Comparison of ENCODE assay signal across 8 cellular contexts in genomic region chr1:42923367-42924248, GRCh38. TPM values are rescaled to one million over a fixed set of nuclear protein-coding genes. Genes with fewer than 3 reads are reported as not detected.
DNase-seq lines count a peak whose midpoint lies in the region; ATAC-seq, FAIRE-seq and TF ChIP-seq lines count a peak whose summit lies in the region.

No MANE protein-coding gene starts in this region.

- no peak for TF ChIP-seq CTCF in 22Rv1 (IDR thresholded peaks at IDR 0.05)
- no peak for TF ChIP-seq CTCF in HCT116 (IDR thresholded peaks at IDR 0.05 in 2 of 3, conservative IDR thresholded peaks at IDR 0.05 in 1 of 3; ENCODE audit: borderline replicate concordance in 1 of 3, insufficient read depth in 1 of 3, low read depth in 2 of 3, low read length in 2 of 3)
- no peak for TF ChIP-seq CTCF in astrocyte (IDR thresholded peaks at IDR 0.05; ENCODE audit: insufficient read depth, low read depth, low read length)
- no peak for TF ChIP-seq CTCF in testis (IDR thresholded peaks at IDR 0.05)

- peak overlapping the region; percentile 66 for H2AFZ ChIP-seq in HCT116 (ENCODE audit: low read depth, low read length, poor library complexity, severe bottlenecking)
- peak overlapping the region; percentile 95 for H2AFZ ChIP-seq in astrocyte (ENCODE audit: low read depth, low read length)

- CTCF ChIA-PET in HCT116 (lab: Charles Lee) = interaction anchor here (0.6 to 5.4 kb wide), 13 partner anchors 8 to 157 kb away, joined by 3 to 114 read pairs (median 5); partner anchors contain the start of genes C1orf50, P3H1, SLC2A1 and ZNF691

- no peaks in the 10 kb centered on the region for H3K9me3 Mint-ChIP-seq in astrocyte (ENCODE audit: unreplicated experiment)

- peak overlapping the region; percentile 95 for H3K27ac Mint-ChIP-seq in astrocyte (ENCODE audit: unreplicated experiment)

- TSS peak; percentile 15 for BruUV-seq in HCT116 (replicated peaks; lab: Mats Ljungman, UMichigan)

- peaks cover 25% of the 10 kb centered on the region for H3K4me1 Mint-ChIP-seq in astrocyte (ENCODE audit: low read depth, unreplicated experiment)

- H3K4me3 ChIP-seq in HCT116 (replicated peaks in 1 of 2; ENCODE audit: low read depth in 1 of 2, low read length in 2 of 2) (peak overlapping the region; percentile 61 to 70), astrocyte (ENCODE audit: insufficient read depth, low read depth, low read length) (peak overlapping the region; percentile 71), testis (peak overlapping the region; percentile 74 to 93)

- TF ChIP-seq POLR2A in HCT116 (IDR thresholded peaks at IDR 0.05; ENCODE audit: borderline replicate concordance, extremely low read depth, insufficient read depth, insufficient read length) (no peak), testis (IDR thresholded peaks at IDR 0.05) (no peak)

- H3K4me3 Mint-ChIP-seq in astrocyte (ENCODE audit: unreplicated experiment) = peak overlapping the region; percentile 78

- RAD21 ChIA-PET in HCT116 (lab: Charles Lee; ENCODE audit: low non-redundant PET in 1 of 2, low total read pairs in 2 of 2, uncharacterized antibody in 2 of 2, unreplicated experiment in 2 of 2) = interaction anchor here (0.5 to 3.8 kb wide), 7 partner anchors 10 to 150 kb away, joined by 3 to 43 read pairs (median 3); no protein-coding TSS in a partner anchor

- intact Hi-C loops in HCT116 (cut with micrococcal nuclease) (loop anchor here (1.0 kb wide), 1 partner anchor 18 kb away; no protein-coding TSS in a partner anchor), testis (cut with DNase I; ENCODE audit: low total_unique reads) (loop anchor here (5.0 kb wide), 1 partner anchor 144 kb away; no protein-coding TSS in a partner anchor)

- H3K27me3 ChIP-seq in HCT116 (ENCODE audit: insufficient read depth, low read length) (no peaks in the 10 kb centered on the region), astrocyte (ENCODE audit: insufficient read depth, low read length) (no peaks in the 10 kb centered on the region), testis (no peaks in the 10 kb centered on the region)

- ATAC-seq in HCT116 = 0 out of 2 replicates have a peak, but pooled peaks have one; percentile 0
- no peak for ATAC-seq in GM19397 (IDR thresholded peaks at IDR 0.05; ENCODE audit: unreplicated experiment)

- no peak for FAIRE-seq in astrocyte (lab: Jason Lieb, UNC)

- no peaks in the 10 kb centered on the region for H3K27me3 Mint-ChIP-seq in astrocyte (ENCODE audit: low read depth, unreplicated experiment)

- no peak for DNase-seq in HCT116 (ENCODE audit: low read depth, low spot score)
- DNase-seq in astrocyte (ENCODE audit: low read depth) = no peak
- peak; percentile 71 for DNase-seq in kidney glomerular epithelial cell (lab: John Stamatoyannopoulos, UW)
- DNase-seq in testis = no peak
- DNase-seq in NCI-H1694 treated with DMSO at 0.1 percent for 48 hours (lab: John Stamatoyannopoulos, UW) = no peak
- no peak for DNase-seq in NCI-H1105 (lab: John Stamatoyannopoulos, UW)

- peak overlapping the region; percentile 75 for H3K4me2 ChIP-seq in HCT116 (ENCODE audit: low read length)
- peak overlapping the region; percentile 97 for H3K4me2 ChIP-seq in astrocyte (ENCODE audit: low read length)

- no peaks in the 10 kb centered on the region for H4K20me1 ChIP-seq in HCT116 (ENCODE audit: insufficient read depth)
- no peaks in the 10 kb centered on the region for H4K20me1 ChIP-seq in astrocyte (ENCODE audit: insufficient read depth, low read length)

- H3K27ac ChIP-seq in 22Rv1 = peak overlapping the region; percentile 75
- H3K27ac ChIP-seq in HCT116 (ENCODE audit: low read depth, low read length) = peak overlapping the region; percentile 81
- H3K27ac ChIP-seq in astrocyte (ENCODE audit: low read depth, low read length) = peak overlapping the region; percentile 74
- H3K27ac ChIP-seq in testis = peak overlapping the region; percentile 94 to 95

- H3K36me3 ChIP-seq in HCT116 (ENCODE audit: control insufficient read depth in 1 of 2, insufficient read depth in 2 of 2, low read length in 2 of 2) (peaks cover 13 to 24% of the 10 kb centered on the region in 2 experiments), astrocyte (ENCODE audit: insufficient read depth, low read length) (peaks cover 29% of the 10 kb centered on the region), testis (ENCODE audit: low read depth, missing control alignments) (no peaks in the 10 kb centered on the region)

- H3K9me3 ChIP-seq in HCT116 (ENCODE audit: control insufficient read depth in 1 of 2, insufficient read depth in 1 of 2, low read depth in 1 of 2, low read length in 2 of 2) (no peaks in the 10 kb centered on the region), astrocyte (ENCODE audit: insufficient read depth, low read depth, low read length) (no peaks in the 10 kb centered on the region), testis (no peaks in the 10 kb centered on the region)

- no peaks in the 10 kb centered on the region for H3K9me2 ChIP-seq in HCT116 (ENCODE audit: insufficient read depth)

- 4 to 5% methylated on average over 17 to 23 of the region's 23 CpGs for WGBS in testis, 2 donors

- H3K9ac ChIP-seq in HCT116 (ENCODE audit: low read length) = peak overlapping the region; percentile 72
- peak overlapping the region; percentile 78 for H3K9ac ChIP-seq in astrocyte (ENCODE audit: low read length)

- no peaks in the 10 kb centered on the region; the same call in 1 of the 2 replicates for H3K79me2 ChIP-seq in HCT116 (ENCODE audit: insufficient read depth, low read length)
- no peaks in the 10 kb centered on the region for H3K79me2 ChIP-seq in astrocyte (ENCODE audit: insufficient read depth, low read length)

- peaks cover 9 to 52% of the 10 kb centered on the region in 2 experiments; a peak in 3 of 4 replicates for H3K4me1 ChIP-seq in HCT116 (ENCODE audit: control insufficient read depth in 1 of 2, insufficient read depth in 2 of 2, low read length in 2 of 2)
- H3K4me1 ChIP-seq in astrocyte (ENCODE audit: insufficient read depth, low read length) = peaks cover 15% of the 10 kb centered on the region
- H3K4me1 ChIP-seq in testis = no peaks in the 10 kb centered on the region

- POLR2A ChIA-PET in HCT116 (lab: Charles Lee) = interaction anchor here (1.2 to 3.4 kb wide), 4 partner anchors 28 to 150 kb away, joined by 3 to 16 read pairs (median 4); no protein-coding TSS in a partner anchor

- H3K36me3 Mint-ChIP-seq in astrocyte (ENCODE audit: low read depth, unreplicated experiment) = peaks cover 19% of the 10 kb centered on the region

- no peak for TF ChIP-seq RAD21 in HCT116 (IDR thresholded peaks at IDR 0.05; ENCODE audit: low read depth)

TF ChIP-seq in HCT116, 20 proteins besides CTCF, POLR2A, EP300 and RAD21:
- no peak for TF ChIP-seq TCF7L2 (IDR thresholded peaks at IDR 0.05; ENCODE audit: borderline replicate concordance, extremely low read depth, insufficient read depth, insufficient read length)
- no peak for TF ChIP-seq EGR1 (IDR thresholded peaks at IDR 0.05; ENCODE audit: low read depth)
- no peak for TF ChIP-seq ZBTB33 (IDR thresholded peaks at IDR 0.05; ENCODE audit: extremely low read depth, insufficient replicate concordance, low read length)
- TF ChIP-seq POLR2AphosphoS5 (IDR thresholded peaks at IDR 0.05; ENCODE audit: low read depth, low read length) = no peak
- no peak for TF ChIP-seq SP1 (IDR thresholded peaks at IDR 0.05; ENCODE audit: low read depth)
- TF ChIP-seq JUND (IDR thresholded peaks at IDR 0.05) = no peak
- no peak for TF ChIP-seq SRF (IDR thresholded peaks at IDR 0.05; ENCODE audit: low read depth)
- no peak for TF ChIP-seq CBX3 (IDR thresholded peaks at IDR 0.05; ENCODE audit: low read depth)
- TF ChIP-seq EZH2phosphoT487 (IDR thresholded peaks at IDR 0.05; ENCODE audit: borderline replicate concordance) = no peak
- no peak for TF ChIP-seq ELF1 (IDR thresholded peaks at IDR 0.05; ENCODE audit: borderline replicate concordance, low read depth)

RNA-seq across cellular contexts. Expression of gene SLC2A1, which starts 35.1 kb away (rescaled TPM):
- total RNA-seq in HCT116 (2021; ENCODE audit: unreplicated experiment) (248 TPM), astrocyte (506 and 521 TPM in 2 replicates), testis (10 to 100 TPM; 36.9 to 38.3 TPM)
- 419 and 518 TPM in 2 replicates for polyA plus RNA-seq in HCT116 (2012)
- 19.4 TPM for polyA plus RNA-seq in testis (ENCODE audit: insufficient read depth, low read depth, low replicate concordance)
